ENCODE assay signal across 8 cellular contexts in the genomic region with DNA sequence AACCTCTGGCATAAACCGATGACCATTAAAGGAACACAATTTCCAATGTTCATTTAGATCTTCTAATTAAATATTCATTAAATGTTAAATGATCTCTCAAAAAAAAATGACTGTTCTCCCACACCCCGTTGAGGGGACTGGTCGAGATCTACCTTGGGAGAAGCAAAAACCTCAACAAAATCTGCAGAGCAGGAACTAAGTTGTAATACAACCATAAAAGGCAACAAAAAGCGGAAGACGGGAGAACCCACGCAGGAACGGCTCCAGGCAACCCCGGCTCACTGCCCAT. TPM values are rescaled to one million over a fixed set of nuclear protein-coding genes. Genes with fewer than 3 reads are reported as not detected.
A peak's percentile ranks its signal among the peaks of the same experiment; 100 is the strongest.
DNase-seq lines count a peak whose midpoint lies in the region; ATAC-seq, FAIRE-seq and TF ChIP-seq lines count a peak whose summit lies in the region.

No MANE protein-coding gene starts in this region.

- H3K4me1 Mint-ChIP-seq in activated CD4-positive, alpha-beta memory T cell treated with anti-CD3 and anti-CD28 coated beads, Interleukin-2, amount 10 ng/mL, durations not matched to agents 7 days and 5 days = peaks cover 45% of the 10 kb centered on the region

- CTCF ChIA-PET in activated CD4-positive, alpha-beta memory T cell treated with anti-CD3 and anti-CD28 coated beads, Interleukin-2, amount 10 ng/mL, durations not matched to agents 7 days and 5 days (lab: Charles Lee) = interaction anchor here (1.0 to 4.3 kb wide), 6 partner anchors 9 to 99 kb away, joined by 3 to 29 read pairs (median 6); partner anchors contain the start of gene MYNN

- H3K36me3 ChIP-seq in Karpas-422 (ENCODE audit: insufficient read depth, low read length) = no peaks in the 10 kb centered on the region
- H3K36me3 ChIP-seq in cardiac muscle cell = no peaks in the 10 kb centered on the region

- H3K27ac Mint-ChIP-seq in activated CD4-positive, alpha-beta memory T cell treated with anti-CD3 and anti-CD28 coated beads, Interleukin-2, amount 10 ng/mL, durations not matched to agents 7 days and 5 days = peak overlapping the region; percentile 97

- ATAC-seq in GM21723 (IDR thresholded peaks at IDR 0.05; ENCODE audit: unreplicated experiment) = peak; percentile 47

- peaks cover 20% of the 10 kb centered on the region for H3K4me1 ChIP-seq in Karpas-422 (ENCODE audit: low read length)
- H3K4me1 ChIP-seq in cardiac muscle cell (ENCODE audit: low read depth) = no peaks in the 10 kb centered on the region

- no peaks in the 10 kb centered on the region for H3K36me3 Mint-ChIP-seq in activated CD4-positive, alpha-beta memory T cell treated with anti-CD3 and anti-CD28 coated beads, Interleukin-2, amount 10 ng/mL, durations not matched to agents 7 days and 5 days (ENCODE audit: low read depth)

- DNase-seq in GM12864 (ENCODE audit: low read depth) (no peak), Karpas-422 (peak; percentile 88), cardiac muscle cell (ENCODE audit: low read depth in 1 of 2, low spot score in 1 of 2) (peak in 1 of 2 donors; percentile 83), renal cortical epithelial cell (ENCODE audit: low read depth) (peak; percentile 45), erythroblast (lab: John Stamatoyannopoulos, UW) (no peak), H54 (ENCODE audit: insufficient read length, low spot score) (no peak)
- DNase-seq in activated CD4-positive, alpha-beta memory T cell treated with anti-CD3 and anti-CD28 coated beads, Interleukin-2, amount 10 ng/mL, durations not matched to agents 7 days and 5 days = no peak

- no peaks in the 10 kb centered on the region for H4K20me1 ChIP-seq in Karpas-422 (ENCODE audit: insufficient read depth, low read depth, low read length)

- peak overlapping the region; percentile 99 for H3K9ac ChIP-seq in Karpas-422 (ENCODE audit: low read length)

- H3K27me3 Mint-ChIP-seq in activated CD4-positive, alpha-beta memory T cell treated with anti-CD3 and anti-CD28 coated beads, Interleukin-2, amount 10 ng/mL, durations not matched to agents 7 days and 5 days = no peaks in the 10 kb centered on the region

- TF ChIP-seq POLR2A in erythroblast (IDR thresholded peaks at IDR 0.05; ENCODE audit: low read length) (no peak), H54 (IDR thresholded peaks at IDR 0.05; ENCODE audit: low read depth, low read length) (no peak)

- H3K9me2 ChIP-seq in Karpas-422 (replicated peaks; ENCODE audit: insufficient read depth, low read length) = no peaks in the 10 kb centered on the region

- H3K4me3 Mint-ChIP-seq in activated CD4-positive, alpha-beta memory T cell treated with anti-CD3 and anti-CD28 coated beads, Interleukin-2, amount 10 ng/mL, durations not matched to agents 7 days and 5 days = peak overlapping the region; percentile 96

- no peak overlapping the region for H2AFZ ChIP-seq in Karpas-422 (ENCODE audit: low read length)

- H3K27me3 ChIP-seq in Karpas-422 (ENCODE audit: low read length) = no peaks in the 10 kb centered on the region
- no peaks in the 10 kb centered on the region for H3K27me3 ChIP-seq in cardiac muscle cell

- FAIRE-seq in H54 (lab: Jason Lieb, UNC) = no peak

- no peaks in the 10 kb centered on the region for H3K9me3 ChIP-seq in Karpas-422 (ENCODE audit: low read length)
- H3K9me3 ChIP-seq in cardiac muscle cell (ENCODE audit: low read depth) = no peaks in the 10 kb centered on the region

- no peak for TF ChIP-seq CTCF in GM12864 (IDR thresholded peaks at IDR 0.05; ENCODE audit: low read depth, low read length, missing control alignments)
- TF ChIP-seq CTCF in cardiac muscle cell (IDR thresholded peaks at IDR 0.05; ENCODE audit: low read depth, low read length) = no peak

- POLR2A ChIA-PET in activated CD4-positive, alpha-beta memory T cell treated with anti-CD3 and anti-CD28 coated beads, Interleukin-2, amount 10 ng/mL, durations not matched to agents 7 days and 5 days (lab: Charles Lee) = interaction anchor here (0.9 to 4.3 kb wide), 11 partner anchors 9 to 654 kb away, joined by 3 to 53 read pairs (median 7); partner anchors contain the start of genes LRRC34, LRRIQ4, MYNN and PHC3

- H3K4me3 ChIP-seq in GM12864 (ENCODE audit: low read depth, low read length) (peak overlapping the region; percentile 73), Karpas-422 (ENCODE audit: low read length) (peak overlapping the region; percentile 87), cardiac muscle cell (peak overlapping the region; percentile 42)

- peak overlapping the region; percentile 88 for H3K27ac ChIP-seq in Karpas-422 (ENCODE audit: low read length)
- H3K27ac ChIP-seq in cardiac muscle cell = no peak overlapping the region

- peak overlapping the region; percentile 99 for H3K4me2 ChIP-seq in Karpas-422 (ENCODE audit: low read depth, low read length, poor library complexity, severe bottlenecking)

- H3K9me3 Mint-ChIP-seq in activated CD4-positive, alpha-beta memory T cell treated with anti-CD3 and anti-CD28 coated beads, Interleukin-2, amount 10 ng/mL, durations not matched to agents 7 days and 5 days = peaks cover 2% of the 10 kb centered on the region

- no peaks in the 10 kb centered on the region for H3K79me2 ChIP-seq in Karpas-422 (ENCODE audit: low read length)

RNA-seq across cellular contexts. Expression of gene TERC, which starts 0.8 kb away (rescaled TPM):
- 1,199 and 1,851 TPM in 2 replicates for total RNA-seq in Karpas-422 (2014; rRNA removed; shearing (Covaris generic); ENCODE audit: low replicate concordance)
- 1 to 10 TPM; 1.9 to 4.0 TPM for total RNA-seq in activated CD4-positive, alpha-beta memory T cell treated with anti-CD3 and anti-CD28 coated beads, Interleukin-2, amount 10 ng/mL, durations not matched to agents 7 days and 5 days
- total RNA-seq in cardiac muscle cell (7.1 and 45.9 TPM in 2 replicates), renal cortical epithelial cell (16.7 and 685 TPM in 2 replicates)
- 0.61 TPM in 1 of 2 replicates, not detected in the other for polyA plus RNA-seq in cardiac muscle cell

RNA-seq across cellular contexts. Expression of gene ACTRT3, which starts 5.3 kb away (rescaled TPM):
- 3.6 and 4.2 TPM in 2 replicates for total RNA-seq in Karpas-422 (2014; rRNA removed; shearing (Covaris generic); ENCODE audit: low replicate concordance)
- total RNA-seq in activated CD4-positive, alpha-beta memory T cell treated with anti-CD3 and anti-CD28 coated beads, Interleukin-2, amount 10 ng/mL, durations not matched to agents 7 days and 5 days = under 1 TPM; 0.43 to 0.58 TPM
- total RNA-seq in cardiac muscle cell (1.7 TPM in 2 replicates), renal cortical epithelial cell (12.3 and 14.3 TPM in 2 replicates)
- 1.7 and 2.3 TPM in 2 replicates for polyA plus RNA-seq in cardiac muscle cell

RNA-seq across cellular contexts. Expression of gene MYNN, which starts 9.1 kb away (rescaled TPM):
- 18.3 and 22.7 TPM in 2 replicates for total RNA-seq in Karpas-422 (2014; rRNA removed; shearing (Covaris generic); ENCODE audit: low replicate concordance)
- total RNA-seq in activated CD4-positive, alpha-beta memory T cell treated with anti-CD3 and anti-CD28 coated beads, Interleukin-2, amount 10 ng/mL, durations not matched to agents 7 days and 5 days = 10 to 100 TPM; 14.9 to 15.6 TPM
- total RNA-seq in cardiac muscle cell (7.9 and 16.7 TPM in 2 replicates), renal cortical epithelial cell (21.7 and 23.2 TPM in 2 replicates)
- polyA plus RNA-seq in cardiac muscle cell = 12.8 and 13.6 TPM in 2 replicates

RNA-seq across cellular contexts. Expression of gene LRRIQ4, which starts 48.6 kb away (rescaled TPM):
- 0.07 and 0.22 TPM in 2 replicates for total RNA-seq in Karpas-422 (2014; rRNA removed; shearing (Covaris generic); ENCODE audit: low replicate concordance)
- total RNA-seq in activated CD4-positive, alpha-beta memory T cell treated with anti-CD3 and anti-CD28 coated beads, Interleukin-2, amount 10 ng/mL, durations not matched to agents 7 days and 5 days = not detected
- 0.15 TPM in 1 of 2 replicates, not detected in the other for total RNA-seq in cardiac muscle cell
- polyA plus RNA-seq in cardiac muscle cell = 0.34 TPM in 1 of 2 replicates, not detected in the other
- 0.17 TPM in 1 of 2 replicates, not detected in the other for total RNA-seq in renal cortical epithelial cell

RNA-seq across cellular contexts. Expression of gene LRRC34, which starts 48.6 kb away (rescaled TPM):
- total RNA-seq in Karpas-422 (2014; rRNA removed; shearing (Covaris generic); ENCODE audit: low replicate concordance) = 10.0 and 11.8 TPM in 2 replicates
- 1 to 10 TPM; 5.6 to 6.0 TPM for total RNA-seq in activated CD4-positive, alpha-beta memory T cell treated with anti-CD3 and anti-CD28 coated beads, Interleukin-2, amount 10 ng/mL, durations not matched to agents 7 days and 5 days
- total RNA-seq in cardiac muscle cell (4.4 and 6.8 TPM in 2 replicates), renal cortical epithelial cell (5.2 and 8.0 TPM in 2 replicates)
- polyA plus RNA-seq in cardiac muscle cell = 5.2 and 6.9 TPM in 2 replicates

Comparison
In these comparisons a context has a peak if more than half of its experiments do, and no peak if none do; other contexts are left out.
1. DNase-seq: peak in Karpas-422 (single experiment) and renal cortical epithelial cell (single experiment); none in GM12864 (single experiment), activated CD4-positive, alpha-beta memory T cell treated with anti-CD3 and anti-CD28 coated beads, Interleukin-2, amount 10 ng/mL, durations not matched to agents 7 days and 5 days (single experiment), erythroblast (0 of 2) and H54 (single experiment).
2. Peak in every context shown above with its lines, with median percentiles within 50 percentile points of each other: H3K4me3 ChIP-seq.